In genomic region chr2:122627388-122627787, GRCh38 we compare ENCODE assay signal across 17 cellular contexts.
DNase-seq lines count a peak whose midpoint lies in the region; ATAC-seq, FAIRE-seq and TF ChIP-seq lines count a peak whose summit lies in the region.
"Had no signal": no experiment of that assay in that cellular context is flagged by ENCODE, and none has a peak within 500 bp of the region (broad histone marks: within the 10 kb centered on the region; RNA-seq: fewer than 3 reads in every experiment).

No MANE protein-coding gene starts in this region.

- H3K36me3 ChIP-seq in breast epithelium, result no peaks in the 10 kb centered on the region
- no peaks in the 10 kb centered on the region for H3K36me3 ChIP-seq in mammary epithelial cell (ENCODE audit: insufficient read depth, low read length)
- H3K36me3 ChIP-seq: BLaER1 had no signal

- H3K27me3 ChIP-seq in breast epithelium (no peaks in the 10 kb centered on the region), mammary epithelial cell (ENCODE audit: insufficient read depth, low read length) (no peaks in the 10 kb centered on the region)
- H3K27me3 ChIP-seq: BLaER1 had no signal

- no peaks in the 10 kb centered on the region for H3K79me2 ChIP-seq in mammary epithelial cell (ENCODE audit: insufficient read depth, low read length)

- intact Hi-C loops in MCF 10A (cut with micrococcal nuclease) (no loop called here), breast epithelium (cut with DNase I; ENCODE audit: low total_unique reads) (no loop called here), mammary epithelial cell (cut with micrococcal nuclease) (no loop called here)

- H3K4me3 ChIP-seq in breast epithelium, result no peak overlapping the region
- no peak overlapping the region for H3K4me3 ChIP-seq in mammary epithelial cell (replicated peaks in 1 of 3; ENCODE audit: insufficient read depth in 1 of 3, low read depth in 2 of 3, low read length in 3 of 3)
- H3K4me3 ChIP-seq: BLaER1 had no signal

- TF ChIP-seq POLR2A in breast epithelium (IDR thresholded peaks at IDR 0.05), result no peak

- dilution Hi-C loops in mammary epithelial cell (cut with HindIII; ENCODE audit: low sequenced_read_pairs), result no loop called here

- POLR2A ChIA-PET in MCF 10A (lab: Yijun Ruan, JAX), result interaction anchor here (0.5 kb wide), 1 partner anchor 103 kb away, joined by 3 read pairs; no protein-coding TSS in a partner anchor

- BruUV-seq in MCF 10A (replicated peaks; lab: Mats Ljungman, UMichigan), result no TSS peak
- BruUV-seq in mammary epithelial cell (replicated peaks; lab: Mats Ljungman, UMichigan), result no TSS peak

- H3K4me1 Mint-ChIP-seq in MCF 10A (ENCODE audit: insufficient read depth, unreplicated experiment) (peaks cover 8% of the 10 kb centered on the region), progenitor cell of endocrine pancreas (ENCODE audit: low read depth) (peaks cover 6% of the 10 kb centered on the region)

- H3K27ac ChIP-seq in breast epithelium (no peak overlapping the region), mammary epithelial cell (ENCODE audit: insufficient read depth, low read depth, low read length) (no peak overlapping the region)
- H3K27ac ChIP-seq: 22Rv1, BLaER1 had no signal

- FAIRE-seq in urothelium cell line (lab: Jason Lieb, UNC), result peak; percentile 17
- FAIRE-seq: GM18507 had no signal

- no peak overlapping the region for H2AFZ ChIP-seq in mammary epithelial cell (ENCODE audit: low read depth, low read length)

- H3K9me3 Mint-ChIP-seq in MCF 10A (ENCODE audit: unreplicated experiment) (no peaks in the 10 kb centered on the region), progenitor cell of endocrine pancreas (ENCODE audit: low read depth) (no peaks in the 10 kb centered on the region)

- H3K4me3 Mint-ChIP-seq in MCF 10A (ENCODE audit: unreplicated experiment) (no peak overlapping the region), progenitor cell of endocrine pancreas (ENCODE audit: low read depth) (no peak overlapping the region)

- H4K20me1 ChIP-seq in mammary epithelial cell (ENCODE audit: insufficient read depth, low read length), result no peaks in the 10 kb centered on the region
- H4K20me1 ChIP-seq: BLaER1 had no signal

- H3K27me3 Mint-ChIP-seq in MCF 10A (ENCODE audit: insufficient read depth, unreplicated experiment) (no peaks in the 10 kb centered on the region), progenitor cell of endocrine pancreas (peaks cover 22% of the 10 kb centered on the region)

- H3K27ac Mint-ChIP-seq in MCF 10A (ENCODE audit: low read depth, unreplicated experiment), result no peak overlapping the region
- no peak overlapping the region for H3K27ac Mint-ChIP-seq in progenitor cell of endocrine pancreas

- no peaks in the 10 kb centered on the region for H3K9me3 ChIP-seq in breast epithelium
- H3K9me3 ChIP-seq in mammary epithelial cell (replicated peaks; ENCODE audit: insufficient read depth, low read length), result peaks cover 2% of the 10 kb centered on the region
- H3K9me3 ChIP-seq: BLaER1 had no signal

- no peak for TF ChIP-seq CTCF in MCF 10A (IDR thresholded peaks at IDR 0.05; ENCODE audit: unreplicated experiment)
- no peak for TF ChIP-seq CTCF in breast epithelium (IDR thresholded peaks at IDR 0.05)
- no peak for TF ChIP-seq CTCF in mammary epithelial cell (conservative IDR thresholded peaks at IDR 0.05 in 1 of 2, IDR thresholded peaks at IDR 0.05 in 1 of 2; ENCODE audit: extremely low read depth in 1 of 2, insufficient read depth in 1 of 2, low read depth in 1 of 2, low read length in 2 of 2)
- no peak for TF ChIP-seq CTCF in progenitor cell of endocrine pancreas (IDR thresholded peaks at IDR 0.05; ENCODE audit: unreplicated experiment)

- H3K4me1 ChIP-seq in breast epithelium, result no peaks in the 10 kb centered on the region
- H3K4me1 ChIP-seq in mammary epithelial cell (ENCODE audit: insufficient read depth, low read length), result no peaks in the 10 kb centered on the region
- H3K4me1 ChIP-seq: BLaER1 had no signal

- in situ Hi-C loops in mammary epithelial cell (cut with MboI; ENCODE audit: low sequenced_read_pairs in 2 of 2), result no loop called here

- CTCF ChIA-PET in MCF 10A (lab: Yijun Ruan, JAX) (no interaction called here), mammary epithelial cell (lab: Charles Lee; ENCODE audit: low non-redundant PET) (no interaction called here)

- no peak overlapping the region for H3K9ac ChIP-seq in mammary epithelial cell (ENCODE audit: insufficient read depth, low read length)
- H3K9ac ChIP-seq: BLaER1 had no signal

- H3K4me2 ChIP-seq in mammary epithelial cell (ENCODE audit: insufficient read depth, low read depth, low read length), result no peak overlapping the region
- H3K4me2 ChIP-seq: BLaER1 had no signal

- DNase-seq in MCF 10A (ENCODE audit: unreplicated experiment) (peak; percentile 7), breast epithelium (ENCODE audit: low spot score in 2 of 2) (no peak), mammary epithelial cell (peak; percentile 35), iris pigment epithelial cell (ENCODE audit: low read depth) (peak; percentile 18), urothelium cell line (ENCODE audit: low spot score) (no peak), cerebellar nuclear complex (lab: John Stamatoyannopoulos, UW) (no peak), progenitor cell of endocrine pancreas (ENCODE audit: low spot score, unreplicated experiment) (no peak)
- DNase-seq: KBM-7, NCI-H1092, NCI-H446 treated with DMSO at 0.1 percent for 48 hours, NCI-H748 treated with DMSO at 0.1 percent for 48 hours, SHP77 had no signal

- H3K36me3 Mint-ChIP-seq in MCF 10A (ENCODE audit: insufficient read depth, unreplicated experiment) (no peaks in the 10 kb centered on the region), progenitor cell of endocrine pancreas (ENCODE audit: insufficient read depth) (no peaks in the 10 kb centered on the region)

- 51% methylated on average over 2 of the region's 3 CpGs for whole genome bisulfite sequencing in mammary epithelial cell (ENCODE audit: low coverage, missing lambda C conversion rate)

- ATAC-seq in HG03520 (IDR thresholded peaks at IDR 0.05; ENCODE audit: unreplicated experiment), result no peak
- ATAC-seq: HCT116 had no signal

Comparison
In these comparisons a context has a peak if more than half of its experiments do, and no peak if none do; other contexts are left out.
1. DNase-seq: peak in MCF 10A (single experiment), mammary epithelial cell (single experiment) and iris pigment epithelial cell (single experiment); none in breast epithelium (0 of 2), urothelium cell line (single experiment), cerebellar nuclear complex (0 of 2) and progenitor cell of endocrine pancreas (single experiment).